ENCODE assay signal across 1 cellular context in genomic region chr1:182389619-182390047, GRCh38.
TF ChIP-seq lines count a peak whose summit lies in the region.

No MANE protein-coding gene starts in this region.

TF ChIP-seq in A549, 52 proteins besides CTCF, POLR2A, EP300 and RAD21 (continued from another document):
- TF ChIP-seq, protein P1, sequence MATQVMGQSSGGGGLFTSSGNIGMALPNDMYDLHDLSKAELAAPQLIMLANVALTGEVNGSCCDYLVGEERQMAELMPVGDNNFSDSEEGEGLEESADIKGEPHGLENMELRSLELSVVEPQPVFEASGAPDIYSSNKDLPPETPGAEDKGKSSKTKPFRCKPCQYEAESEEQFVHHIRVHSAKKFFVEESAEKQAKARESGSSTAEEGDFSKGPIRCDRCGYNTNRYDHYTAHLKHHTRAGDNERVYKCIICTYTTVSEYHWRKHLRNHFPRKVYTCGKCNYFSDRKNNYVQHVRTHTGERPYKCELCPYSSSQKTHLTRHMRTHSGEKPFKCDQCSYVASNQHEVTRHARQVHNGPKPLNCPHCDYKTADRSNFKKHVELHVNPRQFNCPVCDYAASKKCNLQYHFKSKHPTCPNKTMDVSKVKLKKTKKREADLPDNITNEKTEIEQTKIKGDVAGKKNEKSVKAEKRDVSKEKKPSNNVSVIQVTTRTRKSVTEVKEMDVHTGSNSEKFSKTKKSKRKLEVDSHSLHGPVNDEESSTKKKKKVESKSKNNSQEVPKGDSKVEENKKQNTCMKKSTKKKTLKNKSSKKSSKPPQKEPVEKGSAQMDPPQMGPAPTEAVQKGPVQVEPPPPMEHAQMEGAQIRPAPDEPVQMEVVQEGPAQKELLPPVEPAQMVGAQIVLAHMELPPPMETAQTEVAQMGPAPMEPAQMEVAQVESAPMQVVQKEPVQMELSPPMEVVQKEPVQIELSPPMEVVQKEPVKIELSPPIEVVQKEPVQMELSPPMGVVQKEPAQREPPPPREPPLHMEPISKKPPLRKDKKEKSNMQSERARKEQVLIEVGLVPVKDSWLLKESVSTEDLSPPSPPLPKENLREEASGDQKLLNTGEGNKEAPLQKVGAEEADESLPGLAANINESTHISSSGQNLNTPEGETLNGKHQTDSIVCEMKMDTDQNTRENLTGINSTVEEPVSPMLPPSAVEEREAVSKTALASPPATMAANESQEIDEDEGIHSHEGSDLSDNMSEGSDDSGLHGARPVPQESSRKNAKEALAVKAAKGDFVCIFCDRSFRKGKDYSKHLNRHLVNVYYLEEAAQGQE (IDR thresholded peaks at IDR 0.05), result no peak
- TF ChIP-seq PHF8 (IDR thresholded peaks at IDR 0.05; ENCODE audit: borderline replicate concordance, low read depth) (no peak), FOXS1 (CRISPR knock-in tag; IDR thresholded peaks at IDR 0.05) (no peak), ZC3H11A (IDR thresholded peaks at IDR 0.05) (no peak), NR3C1 (IDR thresholded peaks at IDR 0.05) (no peak)
- TF ChIP-seq, protein P2, sequence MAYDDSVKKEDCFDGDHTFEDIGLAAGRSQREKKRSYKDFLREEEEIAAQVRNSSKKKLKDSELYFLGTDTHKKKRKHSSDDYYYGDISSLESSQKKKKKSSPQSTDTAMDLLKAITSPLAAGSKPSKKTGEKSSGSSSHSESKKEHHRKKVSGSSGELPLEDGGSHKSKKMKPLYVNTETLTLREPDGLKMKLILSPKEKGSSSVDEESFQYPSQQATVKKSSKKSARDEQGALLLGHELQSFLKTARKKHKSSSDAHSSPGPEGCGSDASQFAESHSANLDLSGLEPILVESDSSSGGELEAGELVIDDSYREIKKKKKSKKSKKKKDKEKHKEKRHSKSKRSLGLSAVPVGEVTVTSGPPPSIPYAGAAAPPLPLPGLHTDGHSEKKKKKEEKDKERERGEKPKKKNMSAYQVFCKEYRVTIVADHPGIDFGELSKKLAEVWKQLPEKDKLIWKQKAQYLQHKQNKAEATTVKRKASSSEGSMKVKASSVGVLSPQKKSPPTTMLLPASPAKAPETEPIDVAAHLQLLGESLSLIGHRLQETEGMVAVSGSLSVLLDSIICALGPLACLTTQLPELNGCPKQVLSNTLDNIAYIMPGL (CRISPR knock-in tag; IDR thresholded peaks at IDR 0.05; ENCODE audit: borderline replicate concordance), result no peak
